ENCODE assay signal across 12 cellular contexts in genomic region chr19:51637362-51637978, GRCh38. TPM values are rescaled to one million over a fixed set of nuclear protein-coding genes. Genes with fewer than 3 reads are reported as not detected.
A peak's percentile ranks its signal among the peaks of the same experiment; 100 is the strongest.
DNase-seq lines count a peak whose midpoint lies in the region; ATAC-seq and TF ChIP-seq lines count a peak whose summit lies in the region.
"Had no signal": no experiment of that assay in that cellular context is flagged by ENCODE, and none has a peak within 500 bp of the region (broad histone marks: within the 10 kb centered on the region; RNA-seq: fewer than 3 reads in every experiment).

No MANE protein-coding gene starts in this region.

- 0 to 9% methylated on average over 1 to 3 of the region's 5 CpGs for WGBS in endodermal cell (ENCODE audit: insufficient coverage in 1 of 2, insufficient read length in 1 of 2), 2 experiments
- WGBS in psoas muscle, 3 donors: 15 to 21% (median 19%) methylated on average over 5 of the region's 5 CpGs

- no peak overlapping the region for H3K4me2 ChIP-seq in MM.1S (ENCODE audit: low read depth, low read length)
- H3K4me2 ChIP-seq: BLaER1 had no signal

- H3K9me2 ChIP-seq in MM.1S (replicated peaks; ENCODE audit: insufficient read depth, low read length): no peaks in the 10 kb centered on the region

- H3K27me3 ChIP-seq in MM.1S (replicated peaks; ENCODE audit: insufficient read depth, low read length) (no peaks in the 10 kb centered on the region), endodermal cell (ENCODE audit: control insufficient read depth, insufficient read depth, low read length, poor library complexity, severe bottlenecking) (no peaks in the 10 kb centered on the region), psoas muscle (ENCODE audit: insufficient read depth in 3 of 3, low read length in 2 of 3) (no peaks in the 10 kb centered on the region)
- H3K27me3 ChIP-seq: BLaER1 had no signal

- no peaks in the 10 kb centered on the region for H3K9me3 ChIP-seq in MM.1S (replicated peaks; ENCODE audit: insufficient read depth, low read length)
- H3K9me3 ChIP-seq in endodermal cell (ENCODE audit: control insufficient read depth, low read length): peaks cover 8% of the 10 kb centered on the region
- H3K9me3 ChIP-seq in psoas muscle: no peaks in the 10 kb centered on the region
- H3K9me3 ChIP-seq: BLaER1 had no signal

- H3K27me3 Mint-ChIP-seq in endodermal cell (ENCODE audit: insufficient read depth): peaks cover 2% of the 10 kb centered on the region

- no peaks in the 10 kb centered on the region for H3K4me1 Mint-ChIP-seq in endodermal cell

- peaks cover 32% of the 10 kb centered on the region for H3K9me3 Mint-ChIP-seq in endodermal cell

- H3K27ac Mint-ChIP-seq in endodermal cell: no peak overlapping the region

- DNase-seq in NCI-H748 (lab: John Stamatoyannopoulos, UW; ENCODE audit: unreplicated experiment) (peak; percentile 10), NCI-H748 treated with DMSO at 0.1 percent for 48 hours (lab: John Stamatoyannopoulos, UW) (no peak), MM.1S (no peak), endodermal cell (no peak), psoas muscle (no peak), Kasumi-1 (lab: John Stamatoyannopoulos, UW) (no peak), AG20443 (ENCODE audit: low spot score) (no peak), HUDEP-2 (lab: John Stamatoyannopoulos, UW; ENCODE audit: unreplicated experiment in 76 of 76) (no peak)
- DNase-seq: SIG-M5 had no signal

- H3K36me3 ChIP-seq in MM.1S (replicated peaks; ENCODE audit: insufficient read depth, low read length) (no peaks in the 10 kb centered on the region), endodermal cell (ENCODE audit: control insufficient read depth, insufficient read depth, low read length) (no peaks in the 10 kb centered on the region), psoas muscle (ENCODE audit: insufficient read depth in 1 of 2, low read depth in 1 of 2) (no peaks in the 10 kb centered on the region)
- H3K36me3 ChIP-seq: BLaER1 had no signal

- H3K4me3 Mint-ChIP-seq in endodermal cell: no peak overlapping the region

- H3K4me3 ChIP-seq in MM.1S (ENCODE audit: low read length) (no peak overlapping the region), endodermal cell (ENCODE audit: low read length) (no peak overlapping the region), psoas muscle (no peak overlapping the region)
- H3K4me3 ChIP-seq: BLaER1 had no signal

- H3K4me1 ChIP-seq in MM.1S (ENCODE audit: low read length) (no peaks in the 10 kb centered on the region), endodermal cell (ENCODE audit: control insufficient read depth, insufficient read depth, low read length) (no peaks in the 10 kb centered on the region), psoas muscle (no peaks in the 10 kb centered on the region)
- H3K4me1 ChIP-seq: BLaER1 had no signal

- TF ChIP-seq CTCF in MM.1S (IDR thresholded peaks at IDR 0.05; ENCODE audit: low read length): peak; percentile 43
- peak; percentile 72 for TF ChIP-seq CTCF in endodermal cell (conservative IDR thresholded peaks at IDR 0.05)
- peak; percentile 8 for TF ChIP-seq CTCF in psoas muscle (IDR thresholded peaks at IDR 0.05)

- H3K9ac ChIP-seq in MM.1S (ENCODE audit: low read length) (no peak overlapping the region), endodermal cell (ENCODE audit: extremely low read depth, low read length, poor library complexity, severe bottlenecking) (no peak overlapping the region)
- H3K9ac ChIP-seq: BLaER1 had no signal

- no peaks in the 10 kb centered on the region for H3K36me3 Mint-ChIP-seq in endodermal cell (ENCODE audit: low read depth)
- H3K36me3 Mint-ChIP-seq: naive thymus-derived CD4-positive, alpha-beta T cell had no signal

- no peaks in the 10 kb centered on the region for H4K20me1 ChIP-seq in MM.1S (ENCODE audit: insufficient read depth, low read length)
- H4K20me1 ChIP-seq: BLaER1 had no signal

- H2AFZ ChIP-seq in MM.1S (ENCODE audit: low read length): no peak overlapping the region

- intact Hi-C loops in psoas muscle (cut with DNase I): no loop called here

- ATAC-seq in psoas muscle: no peak
- ATAC-seq: naive thymus-derived CD4-positive, alpha-beta T cell had no signal

- no peak overlapping the region for H3K27ac ChIP-seq in MM.1S (ENCODE audit: low read length)
- no peak overlapping the region for H3K27ac ChIP-seq in endodermal cell (ENCODE audit: low read depth, low read length)
- no peak overlapping the region for H3K27ac ChIP-seq in psoas muscle
- H3K27ac ChIP-seq: BLaER1, epithelial cell of prostate had no signal

- H3F3A ChIP-seq in MM.1S (ENCODE audit: insufficient read depth, low read length): no peaks in the 10 kb centered on the region

- H3K79me2 ChIP-seq in MM.1S (ENCODE audit: low read length): no peaks in the 10 kb centered on the region

RNA-seq across cellular contexts. Expression of gene SIGLEC5, which starts 7.3 kb away (rescaled TPM):
- total RNA-seq in endodermal cell (not detected), psoas muscle (under 1 TPM in 2 of 4 donors, not detected in 2; 0.56 to 0.65 TPM)
- polyA plus RNA-seq in endodermal cell (2013, experiment 1 of 2): 0.14 TPM
- polyA plus RNA-seq in endodermal cell (2013, experiment 2 of 2): not detected
- polyA plus RNA-seq in psoas muscle: under 1 TPM in 1 of 3 donors, not detected in 2; 0.01 TPM
- polyA plus RNA-seq: naive thymus-derived CD4-positive, alpha-beta T cell had no signal

RNA-seq across cellular contexts. Expression of gene SIGLEC14, which starts 9.2 kb away (rescaled TPM):
- total RNA-seq in endodermal cell (not detected), psoas muscle (1 to 10 TPM in 3 of 4 donors, under 1 TPM in 1; 0.93 to 1.9 (median 1.1) TPM)
- polyA plus RNA-seq in endodermal cell (2013, experiment 1 of 2): not detected
- 0.12 TPM for polyA plus RNA-seq in endodermal cell (2013, experiment 2 of 2)
- polyA plus RNA-seq in psoas muscle: under 1 TPM; 0.07 to 0.49 (median 0.10) TPM

RNA-seq across cellular contexts. Expression of gene SPACA6, which starts 55.7 kb away (rescaled TPM):
- 10 to 100 TPM; 18.4 to 26.8 TPM for total RNA-seq in endodermal cell
- 33.8 TPM for polyA plus RNA-seq in endodermal cell (2013, experiment 1 of 2)
- polyA plus RNA-seq in endodermal cell (2013, experiment 2 of 2): 32.2 TPM
- total RNA-seq in psoas muscle: 1 to 10 TPM; 2.9 to 4.2 (median 3.5) TPM
- 1 to 10 TPM; 1.5 to 5.2 (median 2.1) TPM for polyA plus RNA-seq in psoas muscle

Comparison
In these comparisons a context has a peak if more than half of its experiments do, and no peak if none do; other contexts are left out.
1. CTCF ChIP-seq: peak in every context shown above with its lines; median percentile 72 in endodermal cell; 43 in MM.1S; 8 in psoas muscle.